In the genomic region with DNA sequence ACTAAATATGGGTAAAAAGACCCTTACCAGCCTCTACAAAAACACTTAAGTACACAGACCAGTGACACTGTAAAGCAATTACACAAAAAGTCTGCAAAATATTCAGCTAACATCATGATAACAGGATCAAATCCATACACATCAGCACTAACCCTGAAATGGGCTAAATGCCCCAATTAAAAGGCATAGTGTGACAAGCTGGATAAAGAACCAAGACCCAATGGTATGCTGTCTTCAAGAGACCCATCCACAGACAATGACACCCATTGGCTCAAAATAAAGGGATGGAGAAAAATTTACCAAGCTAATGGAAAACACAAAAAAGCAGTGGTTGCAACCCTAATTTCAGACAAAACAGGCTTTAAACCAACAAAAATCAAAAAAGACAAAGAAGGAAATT, we compare ENCODE assay signal across 7 cellular contexts.
"Had no signal": no experiment of that assay in that cellular context is flagged by ENCODE, and none has a peak within 500 bp of the region (broad histone marks: within the 10 kb centered on the region; RNA-seq: fewer than 3 reads in every experiment).

No MANE protein-coding gene starts in this region.

- H3K4me3 ChIP-seq: K562 had no signal

- DNase-seq: IMR-90, KBM-7, KG1 had no signal

- ATAC-seq: HepG2, K562 had no signal

- H3K27ac ChIP-seq: HL-60, KMS-11 had no signal
